Comparison of ENCODE assay signal across 11 cellular contexts in the genomic region with DNA sequence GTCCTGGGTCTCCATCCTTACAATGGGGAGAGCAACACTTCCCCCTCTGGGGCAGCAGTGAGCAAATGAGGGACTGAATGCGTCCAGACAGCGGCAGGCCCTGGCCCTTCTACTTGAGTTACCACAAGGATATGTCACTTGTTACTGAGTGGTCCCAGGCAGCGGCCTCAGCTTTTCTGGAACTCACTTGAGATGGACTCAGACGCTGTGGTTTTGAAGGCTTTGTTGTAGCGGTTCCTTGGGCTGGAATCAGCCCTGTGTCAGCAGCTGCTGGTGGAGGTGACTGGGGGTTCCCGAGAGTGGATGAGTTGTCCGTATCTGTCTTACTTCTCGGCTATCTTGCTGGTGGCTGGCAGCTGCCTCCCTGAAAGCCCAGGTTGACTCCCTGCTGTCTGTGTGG.
DNase-seq lines count a peak whose midpoint lies in the region; ATAC-seq lines count a peak whose summit lies in the region.
"Had no signal": no experiment of that assay in that cellular context is flagged by ENCODE, and none has a peak within 500 bp of the region (broad histone marks: within the 10 kb centered on the region; RNA-seq: fewer than 3 reads in every experiment).

No MANE protein-coding gene starts in this region.

- peak overlapping the region; percentile 29 for H3K4me3 ChIP-seq in SJCRH30

- H3K36me3 ChIP-seq in SJCRH30, result no peaks in the 10 kb centered on the region

- H3K27me3 ChIP-seq in SJCRH30, result no peaks in the 10 kb centered on the region

- no peak for ATAC-seq in HG03378 (IDR thresholded peaks at IDR 0.05; ENCODE audit: unreplicated experiment)
- no peak for ATAC-seq in HG03342 (IDR thresholded peaks at IDR 0.05; ENCODE audit: unreplicated experiment)

- peaks cover 58% of the 10 kb centered on the region for H3K4me1 ChIP-seq in SJCRH30

- peak; percentile 80 for DNase-seq in activated CD8-positive, alpha-beta memory T cell treated with anti-CD3 and anti-CD28 coated beads, Interleukin-2, amount 50 U/mL, for 48 hours
- DNase-seq in activated CD8-positive, alpha-beta memory T cell treated with anti-CD3 and anti-CD28 coated beads for 24 hours, result no peak
- peak; percentile 79 to 84 for DNase-seq in SJCRH30
- peak; percentile 29 for DNase-seq in cerebellar cortex (ENCODE audit: low spot score)
- peak in 2 of 3 donors; percentile 35 to 59 for DNase-seq in stimulated activated CD4-positive, alpha-beta T cell treated with anti-CD3 and anti-CD28 coated beads, TNF-alpha, amount 100 ng/mL, for 48 hours (ENCODE audit: low read depth in 3 of 3)
- no peak for DNase-seq in AG08396 (ENCODE audit: low spot score)
- DNase-seq: GOT3, hippocampal formation, NCI-H526 treated with DMSO at 0.1 percent for 48 hours had no signal

- H3K27ac ChIP-seq in SJCRH30, result peak overlapping the region; percentile 52

- no peaks in the 10 kb centered on the region for H3K9me3 ChIP-seq in SJCRH30 (replicated peaks)

Comparison
In these comparisons a context has a peak if more than half of its experiments do, and no peak if none do; other contexts are left out.
1. DNase-seq: peak in activated CD8-positive, alpha-beta memory T cell treated with anti-CD3 and anti-CD28 coated beads, Interleukin-2, amount 50 U/mL, for 48 hours (single experiment), SJCRH30 (2 of 2), cerebellar cortex (single experiment) and stimulated activated CD4-positive, alpha-beta T cell treated with anti-CD3 and anti-CD28 coated beads, TNF-alpha, amount 100 ng/mL, for 48 hours (2 of 3); none in activated CD8-positive, alpha-beta memory T cell treated with anti-CD3 and anti-CD28 coated beads for 24 hours (single experiment) and AG08396 (single experiment).